In the genomic region with DNA sequence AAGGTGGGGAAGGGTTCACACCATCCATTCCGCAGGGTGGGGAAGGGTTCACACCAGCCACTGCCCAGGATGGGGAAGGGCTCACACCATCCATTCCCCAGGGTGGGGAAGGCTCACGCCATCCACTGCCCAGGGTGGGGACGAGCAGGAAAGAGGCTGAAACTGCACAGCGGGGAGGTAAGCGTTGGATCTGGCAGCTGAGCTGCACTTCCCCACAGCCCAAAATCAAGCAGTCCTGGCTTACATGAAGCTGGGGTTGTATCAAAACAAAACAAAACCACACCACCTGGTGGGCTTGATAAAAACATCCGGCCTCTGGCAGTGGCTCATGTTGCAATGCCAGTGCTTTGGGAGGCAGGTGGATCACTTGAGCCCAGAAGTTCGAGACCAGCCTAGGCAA, we compare ENCODE assay signal across 1 cellular context.
TF ChIP-seq lines count a peak whose summit lies in the region.

No MANE protein-coding gene starts in this region.

TF ChIP-seq in H1, 55 proteins besides CTCF, POLR2A, EP300 and RAD21:
- TF ChIP-seq CEBPB (IDR thresholded peaks at IDR 0.05; ENCODE audit: low read depth, low read length) (peak; percentile 65), BACH1 (IDR thresholded peaks at IDR 0.05; ENCODE audit: low read length) (peak; percentile 62; the same call in 1 of the 2 replicates), CHD2 (IDR thresholded peaks at IDR 0.05; ENCODE audit: low read length) (no peak), TBP (IDR thresholded peaks at IDR 0.05; ENCODE audit: low read depth, low read length) (no peak)
